9 cellular contexts compared by ENCODE assay signal in the genomic region with DNA sequence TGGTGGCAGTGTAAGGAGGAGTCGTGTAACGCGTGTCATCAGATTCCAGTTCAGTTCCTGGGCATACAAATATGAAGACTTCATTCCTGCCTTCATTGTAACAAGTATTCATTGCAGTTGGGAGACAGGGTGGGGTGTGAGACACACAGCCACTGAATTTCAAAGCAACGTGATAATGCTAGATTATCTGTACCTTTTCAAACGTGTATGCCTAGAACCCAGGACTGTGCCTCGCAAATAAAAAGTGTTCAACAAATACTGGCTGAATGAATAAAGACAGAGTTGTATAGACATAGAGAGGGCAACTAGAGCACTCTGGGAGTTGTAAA. TPM values are rescaled to one million over a fixed set of nuclear protein-coding genes. Genes with fewer than 3 reads are reported as not detected.
DNase-seq lines count a peak whose midpoint lies in the region; ATAC-seq, FAIRE-seq and TF ChIP-seq lines count a peak whose summit lies in the region.
"Had no signal": no experiment of that assay in that cellular context is flagged by ENCODE, and none has a peak within 500 bp of the region (broad histone marks: within the 10 kb centered on the region; RNA-seq: fewer than 3 reads in every experiment).

No MANE protein-coding gene starts in this region.

- POLR2A ChIA-PET in PC-9 (lab: Charles Lee; ENCODE audit: unreplicated experiment): interaction anchor here (3.1 kb wide), 1 partner anchor 19 kb away, joined by 14 read pairs; the partner anchor contains the start of gene C1orf116
- POLR2A ChIA-PET in endothelial cell of umbilical vein (lab: Charles Lee): no interaction called here

- intact Hi-C loops in PC-9 (cut with micrococcal nuclease; ENCODE audit: unreplicated experiment): loop anchor here (1.0 to 10.0 kb wide), 5 partner anchors 19 to 701 kb away; partner anchors contain the start of genes C1orf116, CD46, CD55 and DYRK3
- intact Hi-C loops in endothelial cell of umbilical vein (cut with micrococcal nuclease): loop anchor here (2.0 to 5.0 kb wide), 3 partner anchors 156 to 269 kb away; partner anchors contain the start of gene CD55

- ATAC-seq in GM18858 (IDR thresholded peaks at IDR 0.05; ENCODE audit: unreplicated experiment): no peak
- ATAC-seq in HG02840 (IDR thresholded peaks at IDR 0.05; ENCODE audit: low FRiP score, unreplicated experiment): no peak

- no peak for DNase-seq in PC-9
- no peak for DNase-seq in endothelial cell of umbilical vein (ENCODE audit: low read depth, low spot score)
- DNase-seq in NK-92 treated with Interleukin-12 subunit alpha and Interleukin-12 subunit beta, amount 100 ng/mL, for 24 hours (lab: John Stamatoyannopoulos, UW): no peak
- no peak for DNase-seq in HuH-7.5 (ENCODE audit: low spot score)

- FAIRE-seq in endothelial cell of umbilical vein (lab: Jason Lieb, UNC): no peak

- H3F3A ChIP-seq in PC-9 (ENCODE audit: insufficient read depth, low read depth): peaks cover 36% of the 10 kb centered on the region

- peak overlapping the region; percentile 86 for H3K4me2 ChIP-seq in PC-9
- H3K4me2 ChIP-seq in endothelial cell of umbilical vein (ENCODE audit: insufficient read depth, low read length): peak overlapping the region; percentile 80
- no peak overlapping the region for H3K4me2 ChIP-seq in parathyroid adenoma (ENCODE audit: low read length)

- H3K9ac ChIP-seq in ES-I3 (ENCODE audit: low read depth, low read length) (peak overlapping the region; percentile 97), endothelial cell of umbilical vein (replicated peaks; ENCODE audit: extremely low read depth, insufficient read depth, low read length) (no peak overlapping the region), parathyroid adenoma (no peak overlapping the region)

- H3K4me3 ChIP-seq in PC-9: peak overlapping the region; percentile 93
- H3K4me3 ChIP-seq in endothelial cell of umbilical vein (replicated peaks in 1 of 3; ENCODE audit: insufficient read depth in 1 of 3, low read depth in 1 of 3, low read length in 3 of 3): no peak overlapping the region
- no peak overlapping the region for H3K4me3 ChIP-seq in parathyroid adenoma (ENCODE audit: low read depth, low read length)

- BruUV-seq in PC-9 (replicated peaks; lab: Mats Ljungman, UMichigan): no TSS peak
- no TSS peak for BruUV-seq in endothelial cell of umbilical vein (replicated peaks; lab: Mats Ljungman, UMichigan)

- H4K20me1 ChIP-seq in PC-9 (ENCODE audit: insufficient read depth) (0 out of 2 replicates have a peak, but pooled peaks cover 9% of the 10 kb centered on the region), endothelial cell of umbilical vein (replicated peaks; ENCODE audit: control insufficient read depth, extremely low read depth, insufficient read depth, low read length) (peaks cover 3% of the 10 kb centered on the region)

- no peaks in the 10 kb centered on the region for H3K9me2 ChIP-seq in PC-9 (ENCODE audit: insufficient read depth)

- H3K27me3 ChIP-seq in PC-9 (ENCODE audit: insufficient read depth, low read depth) (no peaks in the 10 kb centered on the region), endothelial cell of umbilical vein (ENCODE audit: control insufficient read depth in 2 of 2, insufficient read depth in 2 of 2, low read length in 2 of 2) (peaks cover 0 to 2% of the 10 kb centered on the region in 2 experiments), parathyroid adenoma (ENCODE audit: control insufficient read depth, insufficient read depth, low read length) (no peaks in the 10 kb centered on the region)

- TF ChIP-seq CTCF in PC-9 (conservative IDR thresholded peaks at IDR 0.05) (no peak), endothelial cell of umbilical vein (IDR thresholded peaks at IDR 0.05; ENCODE audit: extremely low read depth in 1 of 2, insufficient read depth in 1 of 2, low read depth in 1 of 2, low read length in 2 of 2) (no peak), parathyroid adenoma (IDR thresholded peaks at IDR 0.05) (no peak)

- H2AFZ ChIP-seq in PC-9 (peak overlapping the region; percentile 85), endothelial cell of umbilical vein (ENCODE audit: low read depth, low read length) (peak overlapping the region; percentile 92), parathyroid adenoma (peak overlapping the region; percentile 95)

- TF ChIP-seq POLR2A in endothelial cell of umbilical vein (IDR thresholded peaks at IDR 0.05; ENCODE audit: low read depth, low read length): no peak

- dilution Hi-C loops in endothelial cell of umbilical vein (cut with MboI; ENCODE audit: extremely low pct_ligation_motif_present, low sequenced_read_pairs): no loop called here

- H3K9me1 ChIP-seq in endothelial cell of umbilical vein (replicated peaks; ENCODE audit: control insufficient read depth, extremely low read depth, insufficient read depth, low read length): no peaks in the 10 kb centered on the region

- peaks cover 10% of the 10 kb centered on the region for H3K36me3 ChIP-seq in ES-I3 (ENCODE audit: insufficient read depth, low read length)
- H3K36me3 ChIP-seq in PC-9 (ENCODE audit: low read depth): peaks cover 29% of the 10 kb centered on the region
- H3K36me3 ChIP-seq in endothelial cell of umbilical vein (ENCODE audit: control insufficient read depth in 2 of 2, extremely low read depth in 1 of 2, insufficient read depth in 2 of 2, low read length in 2 of 2): peaks cover 6 to 8% of the 10 kb centered on the region in 2 experiments
- H3K36me3 ChIP-seq in parathyroid adenoma (ENCODE audit: control insufficient read depth, insufficient read depth, low read length): no peaks in the 10 kb centered on the region

- CTCF ChIA-PET in PC-9 (lab: Charles Lee): no interaction called here
- CTCF ChIA-PET in endothelial cell of umbilical vein (lab: Charles Lee): no interaction called here

- peaks cover 6% of the 10 kb centered on the region; the same call in 1 of the 2 replicates for H3K4me1 ChIP-seq in ES-I3 (ENCODE audit: insufficient read depth, low read length)
- peaks cover 42% of the 10 kb centered on the region for H3K4me1 ChIP-seq in PC-9 (replicated peaks; ENCODE audit: insufficient read depth)
- H3K4me1 ChIP-seq in endothelial cell of umbilical vein (ENCODE audit: control insufficient read depth, extremely low read depth, insufficient read depth, low read length): peaks cover 15% of the 10 kb centered on the region
- no peaks in the 10 kb centered on the region for H3K4me1 ChIP-seq in parathyroid adenoma

- peak overlapping the region; percentile 92 for H3K27ac ChIP-seq in PC-9
- no peak overlapping the region for H3K27ac ChIP-seq in endothelial cell of umbilical vein (ENCODE audit: insufficient read depth, low read depth, low read length)
- H3K27ac ChIP-seq in parathyroid adenoma: no peak overlapping the region

- H3K79me2 ChIP-seq in PC-9 (ENCODE audit: low read depth): peaks cover 51% of the 10 kb centered on the region
- peaks cover 35% of the 10 kb centered on the region for H3K79me2 ChIP-seq in endothelial cell of umbilical vein (ENCODE audit: control insufficient read depth, insufficient read depth, low read length)
- H3K79me2 ChIP-seq in parathyroid adenoma: no peaks in the 10 kb centered on the region

- H3K9me3 ChIP-seq in ES-I3 (ENCODE audit: control insufficient read depth, insufficient read depth, low read length): no peaks in the 10 kb centered on the region
- no peaks in the 10 kb centered on the region for H3K9me3 ChIP-seq in PC-9 (ENCODE audit: insufficient read depth, low read depth)
- H3K9me3 ChIP-seq in endothelial cell of umbilical vein (replicated peaks; ENCODE audit: control insufficient read depth, insufficient read depth, low read length): no peaks in the 10 kb centered on the region
- no peaks in the 10 kb centered on the region for H3K9me3 ChIP-seq in parathyroid adenoma (ENCODE audit: control insufficient read depth, low read length)

RNA-seq across cellular contexts. Expression of gene YOD1, which starts 0.6 kb away (rescaled TPM):
- total RNA-seq in PC-9 (2021): 11.2 and 12.5 TPM in 2 replicates
- 5.6 and 5.9 TPM in 2 replicates for total RNA-seq in endothelial cell of umbilical vein
- 0.81 and 1.2 TPM in 2 replicates for polyA plus RNA-seq in endothelial cell of umbilical vein
- 1.2 and 1.5 TPM in 2 replicates for polyA plus RNA-seq in endothelial cell of umbilical vein (2011; cell fraction: cytosol; rRNA removed)
- polyA plus RNA-seq in endothelial cell of umbilical vein (2011; cell fraction: nucleus; rRNA removed): 4.3 and 5.6 TPM in 2 replicates
- 2.0 and 2.9 TPM in 2 replicates for polyA plus RNA-seq in endothelial cell of umbilical vein (2012)
- polyA minus RNA-seq in endothelial cell of umbilical vein: 2.5 and 3.4 TPM in 2 replicates
- polyA minus RNA-seq in endothelial cell of umbilical vein (2011; cell fraction: cytosol; rRNA and poly(A)+ RNA removed): 9.3 TPM
- 10.1 and 14.0 TPM in 2 replicates for polyA minus RNA-seq in endothelial cell of umbilical vein (2011; cell fraction: nucleus; rRNA and poly(A)+ RNA removed)

RNA-seq across cellular contexts. Expression of gene PFKFB2, which starts 1.5 kb away (rescaled TPM):
- total RNA-seq in PC-9 (2021): 16.3 and 28.0 TPM in 2 replicates
- 1.8 and 2.0 TPM in 2 replicates for total RNA-seq in endothelial cell of umbilical vein
- polyA plus RNA-seq in endothelial cell of umbilical vein: 0.70 and 0.78 TPM in 2 replicates
- polyA plus RNA-seq in endothelial cell of umbilical vein (2011; cell fraction: cytosol; rRNA removed): 0.43 and 0.48 TPM in 2 replicates
- polyA plus RNA-seq in endothelial cell of umbilical vein (2011; cell fraction: nucleus; rRNA removed): 2.2 and 2.4 TPM in 2 replicates
- 1.0 and 1.3 TPM in 2 replicates for polyA plus RNA-seq in endothelial cell of umbilical vein (2012)
- polyA minus RNA-seq in endothelial cell of umbilical vein: 1.4 and 3.5 TPM in 2 replicates
- 11.9 TPM for polyA minus RNA-seq in endothelial cell of umbilical vein (2011; cell fraction: cytosol; rRNA and poly(A)+ RNA removed)
- 0.96 and 1.5 TPM in 2 replicates for polyA minus RNA-seq in endothelial cell of umbilical vein (2011; cell fraction: nucleus; rRNA and poly(A)+ RNA removed)

RNA-seq across cellular contexts. Expression of gene C1orf116, which starts 19.0 kb away (rescaled TPM):
- 30.2 and 36.7 TPM in 2 replicates for total RNA-seq in PC-9 (2021)
- 0.07 TPM in 1 of 2 replicates, not detected in the other for total RNA-seq in endothelial cell of umbilical vein
- not detected in 2 replicates for polyA plus RNA-seq in endothelial cell of umbilical vein
- not detected in 2 replicates for polyA plus RNA-seq in endothelial cell of umbilical vein (2011; cell fraction: cytosol; rRNA removed)
- polyA plus RNA-seq in endothelial cell of umbilical vein (2011; cell fraction: nucleus; rRNA removed): 0.03 and 0.07 TPM in 2 replicates
- not detected in 2 replicates for polyA plus RNA-seq in endothelial cell of umbilical vein (2012)
- polyA minus RNA-seq in endothelial cell of umbilical vein: not detected in 2 replicates
- not detected for polyA minus RNA-seq in endothelial cell of umbilical vein (2011; cell fraction: cytosol; rRNA and poly(A)+ RNA removed)
- polyA minus RNA-seq in endothelial cell of umbilical vein (2011; cell fraction: nucleus; rRNA and poly(A)+ RNA removed): 0.19 TPM in 1 of 2 replicates, not detected in the other

RNA-seq across cellular contexts. Expression of gene C4BPB, which starts 37.1 kb away (rescaled TPM):
- 1.4 and 4.2 TPM in 2 replicates for total RNA-seq in PC-9 (2021)
- not detected in 2 replicates for total RNA-seq in endothelial cell of umbilical vein
- polyA plus RNA-seq in endothelial cell of umbilical vein: not detected in 2 replicates
- not detected in 2 replicates for polyA plus RNA-seq in endothelial cell of umbilical vein (2011; cell fraction: cytosol; rRNA removed)
- 0.06 TPM in 1 of 2 replicates, not detected in the other for polyA plus RNA-seq in endothelial cell of umbilical vein (2011; cell fraction: nucleus; rRNA removed)
- polyA plus RNA-seq in endothelial cell of umbilical vein (2012): not detected in 2 replicates
- not detected in 2 replicates for polyA minus RNA-seq in endothelial cell of umbilical vein
- 105 TPM for polyA minus RNA-seq in endothelial cell of umbilical vein (2011; cell fraction: cytosol; rRNA and poly(A)+ RNA removed)
- polyA minus RNA-seq in endothelial cell of umbilical vein (2011; cell fraction: nucleus; rRNA and poly(A)+ RNA removed): 0.58 and 1.5 TPM in 2 replicates
- total RNA-seq: RPMI7951 had no signal

RNA-seq across cellular contexts. Expression of gene C4BPA, which starts 52.5 kb away (rescaled TPM):
- total RNA-seq in PC-9 (2021): not detected in 2 replicates
- total RNA-seq in endothelial cell of umbilical vein: not detected in 2 replicates
- polyA plus RNA-seq in endothelial cell of umbilical vein: not detected in 2 replicates
- polyA plus RNA-seq in endothelial cell of umbilical vein (2011; cell fraction: cytosol; rRNA removed): not detected in 2 replicates
- polyA plus RNA-seq in endothelial cell of umbilical vein (2011; cell fraction: nucleus; rRNA removed): not detected in 2 replicates
- not detected in 2 replicates for polyA plus RNA-seq in endothelial cell of umbilical vein (2012)
- polyA minus RNA-seq in endothelial cell of umbilical vein: not detected in 2 replicates
- 0.51 TPM for polyA minus RNA-seq in endothelial cell of umbilical vein (2011; cell fraction: cytosol; rRNA and poly(A)+ RNA removed)
- not detected in 2 replicates for polyA minus RNA-seq in endothelial cell of umbilical vein (2011; cell fraction: nucleus; rRNA and poly(A)+ RNA removed)
- total RNA-seq: RPMI7951 had no signal

Comparison
In these comparisons a context has a peak if more than half of its experiments do, and no peak if none do; other contexts are left out.
1. RNA of gene C1orf116, which starts 19.0 kb away (total RNA-seq): 30.2 to 36.7 TPM in PC-9; 0.07 TPM in endothelial cell of umbilical vein; every median in the first group is over 10 times any median in the second.
2. Peak in every context shown above with its lines, with median percentiles within 50 percentile points of each other: H2AFZ ChIP-seq.